In the genomic region with DNA sequence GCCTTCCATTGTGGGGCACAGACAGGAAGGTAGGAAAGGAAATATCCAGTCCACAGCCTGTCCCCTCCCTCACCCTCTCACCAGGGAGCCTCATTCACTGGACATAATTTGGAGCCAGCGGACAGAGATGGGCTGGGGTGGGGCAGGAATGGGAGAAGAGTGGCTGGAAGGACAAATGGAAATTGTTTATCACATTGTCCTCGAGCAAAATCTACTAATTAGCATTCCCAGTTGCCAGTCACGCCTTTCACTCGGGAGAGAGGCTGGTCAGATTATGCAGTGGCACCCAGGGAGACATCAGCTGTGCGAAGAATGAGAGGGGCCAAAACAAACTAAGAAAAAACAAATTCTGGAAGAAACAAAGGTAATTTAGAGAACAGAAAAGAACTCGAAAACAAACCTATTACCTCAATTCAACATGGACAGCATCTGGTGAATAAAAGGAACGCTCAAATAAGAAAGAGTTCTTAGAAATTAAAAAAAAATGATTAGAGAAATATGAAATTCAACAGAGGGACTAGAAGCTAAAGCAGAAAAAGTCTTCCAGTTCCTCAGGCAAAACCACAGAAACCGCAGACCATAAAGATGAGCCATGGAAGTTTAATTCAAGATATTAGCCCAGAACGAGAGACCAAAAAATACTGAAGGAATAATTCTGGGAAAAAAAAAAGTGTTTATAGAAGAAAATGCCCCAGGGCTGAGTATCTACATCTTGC, we compare ENCODE assay signal across 17 cellular contexts.
DNase-seq lines count a peak whose midpoint lies in the region; ATAC-seq, FAIRE-seq and TF ChIP-seq lines count a peak whose summit lies in the region.
"Had no signal": no experiment of that assay in that cellular context is flagged by ENCODE, and none has a peak within 500 bp of the region (broad histone marks: within the 10 kb centered on the region; RNA-seq: fewer than 3 reads in every experiment).

No MANE protein-coding gene starts in this region.

- TF ChIP-seq POLR2A in H54 (IDR thresholded peaks at IDR 0.05; ENCODE audit: low read depth, low read length): no peak

- DNase-seq in Daoy (ENCODE audit: low read depth) (peak; percentile 21), Kasumi-1 (lab: John Stamatoyannopoulos, UW) (peak; percentile 28), RPMI7951 (ENCODE audit: low read depth) (peak; percentile 49), midbrain (lab: John Stamatoyannopoulos, UW) (peak; percentile 16), H54 (ENCODE audit: insufficient read length, low spot score) (no peak), NCI-H82 treated with DMSO at 0.1 percent for 48 hours (lab: John Stamatoyannopoulos, UW; ENCODE audit: unreplicated experiment) (no peak), dermis blood vessel endothelial cell (no peak)
- DNase-seq: activated CD4-positive, alpha-beta T cell treated with anti-CD3 and anti-CD28 coated beads, Interleukin-2, amount 50 U/mL, for 1 hour; activated gamma-delta T cell treated with Interleukin-2 at 50 U/mL for 16 hours; mesenchymal stem cell; NCI-H1105 treated with DMSO at 0.1 percent for 48 hours; stimulated activated CD4-positive, alpha-beta T cell treated with anti-CD3 and anti-CD28 coated beads, Interleukin-2, amount 100 ng/mL, for 48 hours; transverse colon had no signal

- ATAC-seq in HG03280 (IDR thresholded peaks at IDR 0.05; ENCODE audit: unreplicated experiment): no peak

- no peak for FAIRE-seq in H54 (lab: Jason Lieb, UNC)
- FAIRE-seq: bronchial epithelial cell, frontal cortex, small intestine had no signal

Comparison
In these comparisons a context has a peak if more than half of its experiments do, and no peak if none do; other contexts are left out.
1. DNase-seq: peak in Daoy (single experiment), Kasumi-1 (2 of 2), RPMI7951 (single experiment) and midbrain (single experiment); none in H54 (single experiment), NCI-H82 treated with DMSO at 0.1 percent for 48 hours (single experiment) and dermis blood vessel endothelial cell (single experiment).